In the genomic region with DNA sequence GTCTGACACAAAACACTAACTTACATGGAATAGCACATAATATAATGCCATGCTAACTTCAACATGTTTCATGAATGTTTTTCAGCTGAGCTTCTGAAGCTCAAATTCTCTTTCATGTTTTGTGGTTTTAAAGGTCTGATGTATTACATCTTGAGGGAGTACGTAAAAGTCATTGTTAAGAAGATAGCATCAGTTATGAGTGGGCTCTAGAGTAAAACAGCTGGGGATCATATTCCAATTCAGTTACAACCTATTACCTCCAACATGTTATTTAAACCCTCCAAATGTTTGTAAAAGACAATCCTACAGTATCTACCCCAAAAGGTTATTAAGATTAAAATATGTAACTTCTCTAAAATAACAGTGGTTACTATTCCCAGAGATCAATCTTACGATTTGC, we compare ENCODE assay signal across 22 cellular contexts.
"Had no signal": no experiment of that assay in that cellular context is flagged by ENCODE, and none has a peak within 500 bp of the region (broad histone marks: within the 10 kb centered on the region; RNA-seq: fewer than 3 reads in every experiment).

No MANE protein-coding gene starts in this region.

- H3K9me3 ChIP-seq: lower lobe of right lung, right atrium auricular region, suprapubic skin, transverse colon, upper lobe of right lung, uterus had no signal

- H3K4me3 Mint-ChIP-seq: effector memory CD8-positive, alpha-beta T cell; nephron; neural progenitor cell; stimulated activated naive CD8-positive, alpha-beta T cell treated with anti-CD3 and anti-CD28 coated beads, Interleukin-15, amount 100 ng/mL, for 72 hours had no signal

- H3K27me3 ChIP-seq: neural progenitor cell, right atrium auricular region, suprapubic skin, transverse colon, upper lobe of right lung, uterus had no signal

- DNase-seq: dermis blood vessel endothelial cell; effector memory CD8-positive, alpha-beta T cell; erythroblast; left ventricle myocardium superior; lower lobe of right lung; stimulated activated CD4-positive, alpha-beta T cell treated with anti-CD3 and anti-CD28 coated beads, Interleukin-12 subunit alpha, Interleukin-12 subunit beta, amount 100 ng/mL, for 4 hours; stimulated activated CD4-positive, alpha-beta T cell treated with anti-CD3 and anti-CD28 coated beads, Interleukin-1b, Interleukin-23, amount 100 ng/mL, for 48 hours; stimulated activated CD4-positive, alpha-beta T cell treated with anti-CD3 and anti-CD28 coated beads, Interleukin-4, amount 100 ng/mL, for 1 hour; stimulated activated CD8-positive, alpha-beta memory T cell treated with anti-CD3 and anti-CD28 coated beads, Interleukin-4, amount 100 ng/mL, for 48 hours; stimulated activated naive CD8-positive, alpha-beta T cell treated with anti-CD3 and anti-CD28 coated beads, Interleukin-15, amount 100 ng/mL, for 72 hours; transverse colon; upper lobe of right lung; uterus had no signal

- H3K27ac ChIP-seq: coronary artery, lower lobe of right lung, neural progenitor cell, parathyroid adenoma, right atrium auricular region, suprapubic skin, transverse colon, upper lobe of right lung, uterus had no signal

- H3K27ac Mint-ChIP-seq: effector memory CD8-positive, alpha-beta T cell; progenitor cell of endocrine pancreas; stimulated activated naive CD8-positive, alpha-beta T cell treated with anti-CD3 and anti-CD28 coated beads, Interleukin-15, amount 100 ng/mL, for 72 hours had no signal

- H3K4me3 ChIP-seq: coronary artery, lower lobe of right lung, neural progenitor cell, right atrium auricular region, smooth muscle cell, suprapubic skin, transverse colon, upper lobe of right lung, uterus had no signal

- H3K4me1 ChIP-seq: lower lobe of right lung, neural progenitor cell, parathyroid adenoma, suprapubic skin, transverse colon, upper lobe of right lung, uterus had no signal

- H3K27me3 Mint-ChIP-seq: effector memory CD8-positive, alpha-beta T cell; progenitor cell of endocrine pancreas; stimulated activated naive CD8-positive, alpha-beta T cell treated with anti-CD3 and anti-CD28 coated beads, Interleukin-15, amount 100 ng/mL, for 72 hours had no signal

- H3K9me3 Mint-ChIP-seq: effector memory CD8-positive, alpha-beta T cell; nephron; neural progenitor cell; stimulated activated naive CD8-positive, alpha-beta T cell treated with anti-CD3 and anti-CD28 coated beads, Interleukin-15, amount 100 ng/mL, for 72 hours had no signal

- H3K36me3 ChIP-seq: lower lobe of right lung, right atrium auricular region, upper lobe of right lung, uterus had no signal

- ATAC-seq: effector memory CD8-positive, alpha-beta T cell; left ventricle myocardium superior; lower lobe of right lung; sciatic nerve; stimulated activated naive CD8-positive, alpha-beta T cell treated with anti-CD3 and anti-CD28 coated beads, Interleukin-15, amount 100 ng/mL, for 72 hours; upper lobe of right lung had no signal
